ENCODE assay signal across 8 cellular contexts in the genomic region with DNA sequence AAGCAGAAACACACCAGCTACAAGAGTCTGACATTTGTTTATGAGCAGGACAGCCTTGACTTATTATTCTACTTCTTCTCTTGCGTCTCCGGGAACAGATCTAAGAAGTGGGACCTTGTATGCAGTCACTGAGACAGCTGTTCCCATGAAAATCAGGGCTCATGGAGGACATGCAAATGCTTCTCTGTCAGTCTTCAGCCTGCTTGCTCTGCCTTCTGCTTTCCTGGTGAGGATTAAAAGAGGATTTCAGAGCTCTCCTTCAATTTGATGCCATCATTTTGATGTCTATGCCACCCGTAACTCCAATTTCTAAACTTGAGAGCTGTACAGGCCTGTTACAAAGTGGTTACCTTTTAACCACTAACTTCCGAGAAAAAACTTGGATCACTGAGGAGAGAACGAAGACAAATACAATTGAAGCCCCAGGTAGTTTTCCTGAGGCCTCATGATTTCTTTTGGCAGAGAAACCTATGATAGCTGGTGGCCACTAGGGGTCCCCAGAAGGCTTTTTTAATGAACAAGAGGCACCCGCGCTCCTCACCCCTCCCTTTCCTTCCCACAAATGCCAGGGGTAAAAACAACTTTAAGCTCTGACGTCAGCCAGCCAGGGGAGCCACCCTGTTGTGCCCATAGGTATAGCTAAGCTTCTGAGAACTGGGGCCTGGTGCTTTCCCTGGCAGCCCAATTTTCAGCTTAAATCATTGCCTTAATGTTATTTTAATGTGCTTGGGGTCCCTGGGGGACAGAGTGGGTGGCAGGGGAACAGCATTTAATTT.
DNase-seq lines count a peak whose midpoint lies in the region; ATAC-seq, FAIRE-seq and TF ChIP-seq lines count a peak whose summit lies in the region.

No MANE protein-coding gene starts in this region.

- H3K9me3 ChIP-seq in astrocyte (ENCODE audit: insufficient read depth, low read depth, low read length) = no peaks in the 10 kb centered on the region

- peak; percentile 29 for FAIRE-seq in astrocyte (lab: Jason Lieb, UNC)

- DNase-seq in NCI-H1694 treated with DMSO at 0.1 percent for 48 hours (lab: John Stamatoyannopoulos, UW) (peak; percentile 68), T-helper 22 cell (ENCODE audit: low read depth) (peak; percentile 83), astrocyte (ENCODE audit: low read depth) (peak; percentile 72), hippocampal formation (lab: John Stamatoyannopoulos, UW) (peak; percentile 34 to 71), skeletal muscle cell (ENCODE audit: low read depth) (peak; percentile 92), OCI-M2 (lab: John Stamatoyannopoulos, UW; ENCODE audit: unreplicated experiment) (no peak)

- H3K4me2 ChIP-seq in astrocyte (ENCODE audit: low read length) = peak overlapping the region; percentile 52

- peak overlapping the region; percentile 58 for H3K9ac ChIP-seq in astrocyte (ENCODE audit: low read length)

- peaks cover 14% of the 10 kb centered on the region for H3K4me1 Mint-ChIP-seq in astrocyte (ENCODE audit: low read depth, unreplicated experiment)

- no peaks in the 10 kb centered on the region for H4K20me1 ChIP-seq in astrocyte (ENCODE audit: insufficient read depth, low read length)

- H3K36me3 ChIP-seq in astrocyte (ENCODE audit: insufficient read depth, low read length) = no peaks in the 10 kb centered on the region

- TF ChIP-seq CTCF in astrocyte (IDR thresholded peaks at IDR 0.05; ENCODE audit: insufficient read depth, low read depth, low read length) = peak; percentile 93

- H3K27ac Mint-ChIP-seq in astrocyte (ENCODE audit: unreplicated experiment) = peak overlapping the region; percentile 60

- H3K79me2 ChIP-seq in astrocyte (ENCODE audit: insufficient read depth, low read length) = no peaks in the 10 kb centered on the region

- H2AFZ ChIP-seq in astrocyte (ENCODE audit: low read depth, low read length) = peak overlapping the region; percentile 67

- H3K4me1 ChIP-seq in astrocyte (ENCODE audit: insufficient read depth, low read length) = peaks cover 4% of the 10 kb centered on the region

- peak; percentile 78 for ATAC-seq in GM18511 (IDR thresholded peaks at IDR 0.05; ENCODE audit: unreplicated experiment)
- peak; percentile 72 for ATAC-seq in HG02973 (IDR thresholded peaks at IDR 0.05; ENCODE audit: unreplicated experiment)

- H3K27me3 Mint-ChIP-seq in astrocyte (ENCODE audit: low read depth, unreplicated experiment) = no peaks in the 10 kb centered on the region

- H3K27ac ChIP-seq in astrocyte (ENCODE audit: low read depth, low read length) = no peak overlapping the region

- no peaks in the 10 kb centered on the region for H3K36me3 Mint-ChIP-seq in astrocyte (ENCODE audit: low read depth, unreplicated experiment)

- H3K4me3 Mint-ChIP-seq in astrocyte (ENCODE audit: unreplicated experiment) = no peak overlapping the region

- no peaks in the 10 kb centered on the region for H3K9me3 Mint-ChIP-seq in astrocyte (ENCODE audit: unreplicated experiment)

- H3K27me3 ChIP-seq in astrocyte (ENCODE audit: insufficient read depth, low read length) = no peaks in the 10 kb centered on the region

- no peak overlapping the region for H3K4me3 ChIP-seq in astrocyte (ENCODE audit: insufficient read depth, low read depth, low read length)
- H3K4me3 ChIP-seq in skeletal muscle cell (ENCODE audit: low read depth, low read length) = no peak overlapping the region
